26 cellular contexts compared by ENCODE assay signal in the genomic region with DNA sequence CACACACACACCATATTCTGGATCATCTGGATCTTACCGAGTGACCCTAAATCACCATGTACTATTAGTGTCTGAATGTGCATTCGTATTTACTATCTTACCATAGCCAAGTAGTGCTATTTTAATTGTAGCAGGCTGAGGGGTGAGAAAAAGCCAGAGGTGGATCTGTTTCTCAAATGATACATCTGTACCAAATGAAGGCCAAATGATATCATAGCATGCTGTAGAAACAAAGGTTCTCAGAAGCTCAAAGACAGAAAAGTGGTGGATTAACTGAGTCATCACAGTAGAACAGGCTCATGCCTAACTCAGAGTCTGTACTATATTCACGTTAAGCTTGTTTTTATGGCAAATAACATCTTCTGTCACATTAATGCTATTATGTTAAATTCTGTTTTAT.
DNase-seq lines count a peak whose midpoint lies in the region; ATAC-seq and TF ChIP-seq lines count a peak whose summit lies in the region.
"Had no signal": no experiment of that assay in that cellular context is flagged by ENCODE, and none has a peak within 500 bp of the region (broad histone marks: within the 10 kb centered on the region; RNA-seq: fewer than 3 reads in every experiment).

No MANE protein-coding gene starts in this region.

- no peaks in the 10 kb centered on the region for H3K9me3 ChIP-seq in psoas muscle
- H3K9me3 ChIP-seq: SJCRH30, suprapubic skin, vagina had no signal

- H3K36me3 ChIP-seq in psoas muscle (ENCODE audit: insufficient read depth in 1 of 2, low read depth in 1 of 2) = peaks cover 0 to 2% of the 10 kb centered on the region in 2 donors
- H3K36me3 ChIP-seq: SJCRH30, suprapubic skin, vagina had no signal

- WGBS in psoas muscle, 3 donors = 31 to 47% (median 36%) methylated on average over 3 of the region's 3 CpGs

- no peak for DNase-seq in activated CD8-positive, alpha-beta T cell treated with anti-CD3 and anti-CD28 coated beads for 36 hours
- DNase-seq in activated CD8-positive, alpha-beta T cell treated with anti-CD3 and anti-CD28 coated beads, Interleukin-2, amount 10 ng/mL, durations not matched to agents 7 days and 5 days = no peak
- peak; percentile 52 for DNase-seq in LHCN-M2 (ENCODE audit: low read depth)
- DNase-seq in choroid plexus epithelial cell (ENCODE audit: low read depth) = peak; percentile 9
- DNase-seq in psoas muscle = no peak
- DNase-seq in sciatic nerve (ENCODE audit: low spot score) = no peak
- no peak for DNase-seq in DMS79 (lab: John Stamatoyannopoulos, UW)
- DNase-seq: activated CD4-positive, alpha-beta memory T cell treated with anti-CD3 and anti-CD28 coated beads, Interleukin-2, amount 10 ng/mL, durations not matched to agents 7 days and 5 days; amniotic stem cell; endodermal cell; left colon; midbrain; MM.1S; NCI-H1694 treated with DMSO at 0.1 percent for 48 hours; NCI-H748 treated with DMSO at 0.1 percent for 48 hours; SJCRH30; stimulated activated CD4-positive, alpha-beta T cell treated with anti-CD3 and anti-CD28 coated beads, Interleukin-4, amount 100 ng/mL, for 4 hours had no signal

- peaks cover 8% of the 10 kb centered on the region for H3K4me1 Mint-ChIP-seq in activated CD8-positive, alpha-beta T cell treated with anti-CD3 and anti-CD28 coated beads for 36 hours (ENCODE audit: low read depth)
- H3K4me1 Mint-ChIP-seq in activated CD8-positive, alpha-beta T cell treated with anti-CD3 and anti-CD28 coated beads, Interleukin-2, amount 10 ng/mL, durations not matched to agents 7 days and 5 days (ENCODE audit: low read depth) = no peaks in the 10 kb centered on the region
- H3K4me1 Mint-ChIP-seq: activated CD4-positive, alpha-beta memory T cell treated with anti-CD3 and anti-CD28 coated beads, Interleukin-2, amount 10 ng/mL, durations not matched to agents 7 days and 5 days; nephron had no signal

- no peaks in the 10 kb centered on the region for H3K27me3 ChIP-seq in psoas muscle (ENCODE audit: insufficient read depth in 3 of 3, low read length in 2 of 3)
- H3K27me3 ChIP-seq: SJCRH30, suprapubic skin, vagina had no signal

- CTCF ChIA-PET in activated CD8-positive, alpha-beta T cell treated with anti-CD3 and anti-CD28 coated beads for 36 hours (lab: Charles Lee) = interaction anchor here (0.9 kb wide), 1 partner anchor 110 kb away, joined by 3 read pairs; no protein-coding TSS in a partner anchor
- CTCF ChIA-PET in activated CD8-positive, alpha-beta T cell treated with anti-CD3 and anti-CD28 coated beads, Interleukin-2, amount 10 ng/mL, durations not matched to agents 7 days and 5 days (lab: Charles Lee) = no interaction called here

- no peak overlapping the region for H3K27ac Mint-ChIP-seq in activated CD8-positive, alpha-beta T cell treated with anti-CD3 and anti-CD28 coated beads for 36 hours
- H3K27ac Mint-ChIP-seq in activated CD8-positive, alpha-beta T cell treated with anti-CD3 and anti-CD28 coated beads, Interleukin-2, amount 10 ng/mL, durations not matched to agents 7 days and 5 days = no peak overlapping the region
- H3K27ac Mint-ChIP-seq: activated CD4-positive, alpha-beta memory T cell treated with anti-CD3 and anti-CD28 coated beads, Interleukin-2, amount 10 ng/mL, durations not matched to agents 7 days and 5 days; activated T-helper 1 cell treated with anti-CD3 and anti-CD28 coated beads, Interleukin-12 subunit alpha, Interleukin-12 subunit beta, Interleukin-2, Interleukin-4 antibody, amounts not matched to agents 30 ng/mL and 10 ng/mL and 1 ng/mL, durations not matched to agents 14 hours and 24 hours and 36 hours; endodermal cell; nephron; progenitor cell of endocrine pancreas had no signal

- peaks cover 5% of the 10 kb centered on the region for H3K36me3 Mint-ChIP-seq in activated CD8-positive, alpha-beta T cell treated with anti-CD3 and anti-CD28 coated beads for 36 hours (ENCODE audit: low read depth)
- H3K36me3 Mint-ChIP-seq in activated CD8-positive, alpha-beta T cell treated with anti-CD3 and anti-CD28 coated beads, Interleukin-2, amount 10 ng/mL, durations not matched to agents 7 days and 5 days (ENCODE audit: low read depth) = peaks cover 3% of the 10 kb centered on the region

- peak overlapping the region; percentile 47 for H3K27ac ChIP-seq in psoas muscle
- H3K27ac ChIP-seq: C4-2B, SJCRH30, suprapubic skin, vagina, VCaP had no signal

- no peaks in the 10 kb centered on the region for H3K9me3 Mint-ChIP-seq in activated CD8-positive, alpha-beta T cell treated with anti-CD3 and anti-CD28 coated beads for 36 hours
- no peaks in the 10 kb centered on the region for H3K9me3 Mint-ChIP-seq in activated CD8-positive, alpha-beta T cell treated with anti-CD3 and anti-CD28 coated beads, Interleukin-2, amount 10 ng/mL, durations not matched to agents 7 days and 5 days (ENCODE audit: insufficient read depth)
- H3K9me3 Mint-ChIP-seq: activated CD4-positive, alpha-beta memory T cell treated with anti-CD3 and anti-CD28 coated beads, Interleukin-2, amount 10 ng/mL, durations not matched to agents 7 days and 5 days; activated T-helper 1 cell treated with anti-CD3 and anti-CD28 coated beads, Interleukin-12 subunit alpha, Interleukin-12 subunit beta, Interleukin-2, Interleukin-4 antibody, amounts not matched to agents 30 ng/mL and 10 ng/mL and 1 ng/mL, durations not matched to agents 14 hours and 24 hours and 36 hours; endodermal cell; nephron had no signal

- no peaks in the 10 kb centered on the region for H3K27me3 Mint-ChIP-seq in activated CD8-positive, alpha-beta T cell treated with anti-CD3 and anti-CD28 coated beads for 36 hours
- no peaks in the 10 kb centered on the region for H3K27me3 Mint-ChIP-seq in activated CD8-positive, alpha-beta T cell treated with anti-CD3 and anti-CD28 coated beads, Interleukin-2, amount 10 ng/mL, durations not matched to agents 7 days and 5 days (ENCODE audit: low read depth)
- H3K27me3 Mint-ChIP-seq: activated CD4-positive, alpha-beta memory T cell treated with anti-CD3 and anti-CD28 coated beads, Interleukin-2, amount 10 ng/mL, durations not matched to agents 7 days and 5 days; progenitor cell of endocrine pancreas had no signal

- TF ChIP-seq CTCF in activated CD8-positive, alpha-beta T cell treated with anti-CD3 and anti-CD28 coated beads for 36 hours (IDR thresholded peaks at IDR 0.05) = no peak
- TF ChIP-seq CTCF in choroid plexus epithelial cell (conservative IDR thresholded peaks at IDR 0.05; ENCODE audit: low read depth, low read length) (no peak), psoas muscle (IDR thresholded peaks at IDR 0.05) (no peak)

- no peak overlapping the region for H3K4me3 Mint-ChIP-seq in activated CD8-positive, alpha-beta T cell treated with anti-CD3 and anti-CD28 coated beads for 36 hours
- H3K4me3 Mint-ChIP-seq in activated CD8-positive, alpha-beta T cell treated with anti-CD3 and anti-CD28 coated beads, Interleukin-2, amount 10 ng/mL, durations not matched to agents 7 days and 5 days = no peak overlapping the region
- H3K4me3 Mint-ChIP-seq: activated CD4-positive, alpha-beta memory T cell treated with anti-CD3 and anti-CD28 coated beads, Interleukin-2, amount 10 ng/mL, durations not matched to agents 7 days and 5 days; activated T-helper 1 cell treated with anti-CD3 and anti-CD28 coated beads, Interleukin-12 subunit alpha, Interleukin-12 subunit beta, Interleukin-2, Interleukin-4 antibody, amounts not matched to agents 30 ng/mL and 10 ng/mL and 1 ng/mL, durations not matched to agents 14 hours and 24 hours and 36 hours; endodermal cell; nephron had no signal

- peak; percentile 56 for ATAC-seq in activated CD8-positive, alpha-beta T cell treated with anti-CD3 and anti-CD28 coated beads for 36 hours
- no peak for ATAC-seq in activated CD8-positive, alpha-beta T cell treated with anti-CD3 and anti-CD28 coated beads, Interleukin-2, amount 10 ng/mL, durations not matched to agents 7 days and 5 days
- peak in 3 of 4 donors; percentile 45 to 71 (median 70) for ATAC-seq in psoas muscle
- ATAC-seq in GM18517 (IDR thresholded peaks at IDR 0.05; ENCODE audit: unreplicated experiment) = no peak
- ATAC-seq in sciatic nerve = no peak
- ATAC-seq: HCT116, left colon had no signal

- no peak overlapping the region for H3K4me3 ChIP-seq in choroid plexus epithelial cell (ENCODE audit: low read depth, low read length)
- no peak overlapping the region for H3K4me3 ChIP-seq in psoas muscle
- H3K4me3 ChIP-seq: SJCRH30, suprapubic skin, vagina had no signal

- H3K4me1 ChIP-seq in psoas muscle = peaks cover 52% of the 10 kb centered on the region

- intact Hi-C loops in activated CD8-positive, alpha-beta T cell treated with anti-CD3 and anti-CD28 coated beads for 36 hours (cut with micrococcal nuclease) = no loop called here
- intact Hi-C loops in psoas muscle (cut with DNase I) (no loop called here), sciatic nerve (cut with DNase I) (no loop called here)

- POLR2A ChIA-PET in activated CD8-positive, alpha-beta T cell treated with anti-CD3 and anti-CD28 coated beads for 36 hours (lab: Charles Lee) = no interaction called here
- POLR2A ChIA-PET in activated CD8-positive, alpha-beta T cell treated with anti-CD3 and anti-CD28 coated beads, Interleukin-2, amount 10 ng/mL, durations not matched to agents 7 days and 5 days (lab: Charles Lee) = no interaction called here

Comparison
In these comparisons a context has a peak if more than half of its experiments do, and no peak if none do; other contexts are left out.
1. ATAC-seq: peak in activated CD8-positive, alpha-beta T cell treated with anti-CD3 and anti-CD28 coated beads for 36 hours (single experiment) and psoas muscle (3 of 4); none in activated CD8-positive, alpha-beta T cell treated with anti-CD3 and anti-CD28 coated beads, Interleukin-2, amount 10 ng/mL, durations not matched to agents 7 days and 5 days (single experiment), GM18517 (single experiment) and sciatic nerve (single experiment).
2. DNase-seq: peak in LHCN-M2 (single experiment) and choroid plexus epithelial cell (single experiment); none in activated CD8-positive, alpha-beta T cell treated with anti-CD3 and anti-CD28 coated beads for 36 hours (single experiment), activated CD8-positive, alpha-beta T cell treated with anti-CD3 and anti-CD28 coated beads, Interleukin-2, amount 10 ng/mL, durations not matched to agents 7 days and 5 days (single experiment), psoas muscle (0 of 2), sciatic nerve (single experiment) and DMS79 (single experiment).